ENCODE assay signal across 8 cellular contexts in genomic region chr9:121599186-121599871, GRCh38. TPM values are rescaled to one million over a fixed set of nuclear protein-coding genes. Genes with fewer than 3 reads are reported as not detected.
DNase-seq lines count a peak whose midpoint lies in the region; ATAC-seq, FAIRE-seq and TF ChIP-seq lines count a peak whose summit lies in the region.

No MANE protein-coding gene starts in this region.

- CTCF ChIA-PET in OCI-LY7 (lab: Charles Lee; ENCODE audit: unreplicated experiment): no interaction called here

- no peak for FAIRE-seq in GM12891 (lab: Jason Lieb, UNC)

- POLR2A ChIA-PET in OCI-LY7 (lab: Charles Lee): no interaction called here

- H3K4me1 ChIP-seq in heart right ventricle (peaks cover 7 to 67% (median 40%) of the 10 kb centered on the region in 9 donors), psoas muscle (peaks cover 40% of the 10 kb centered on the region), OCI-LY7 (ENCODE audit: insufficient read depth, low read length, poor library complexity, severe bottlenecking) (no peaks in the 10 kb centered on the region)

- H3K27me3 ChIP-seq in heart right ventricle: peaks cover 0 to 43% (median 0%) of the 10 kb centered on the region in 7 donors
- no peaks in the 10 kb centered on the region for H3K27me3 ChIP-seq in psoas muscle (ENCODE audit: insufficient read depth in 3 of 3, low read length in 2 of 3)

- no peak overlapping the region for H3K4me2 ChIP-seq in OCI-LY7 (ENCODE audit: low read length)

- no peak for TF ChIP-seq POLR2A in GM12891 (IDR thresholded peaks at IDR 0.05; ENCODE audit: low read depth, low read length)

- BruUV-seq in OCI-LY7 (replicated peaks; lab: Mats Ljungman, UMichigan): no TSS peak

- ATAC-seq in heart right ventricle (peak; percentile 77 to 89 (median 86)), psoas muscle (peak; percentile 81 to 89 (median 86)), GM21723 (IDR thresholded peaks at IDR 0.05; ENCODE audit: unreplicated experiment) (no peak)

- no peaks in the 10 kb centered on the region for H3K36me3 ChIP-seq in heart right ventricle
- H3K36me3 ChIP-seq in psoas muscle (ENCODE audit: insufficient read depth in 1 of 2, low read depth in 1 of 2): no peaks in the 10 kb centered on the region
- no peaks in the 10 kb centered on the region for H3K36me3 ChIP-seq in OCI-LY7 (ENCODE audit: insufficient read depth, low read length)

- DNase-seq in GM12891 (ENCODE audit: insufficient read length, low spot score) (peak; percentile 47), SW480 (ENCODE audit: low spot score) (peak; percentile 44), heart right ventricle (peak; percentile 78 to 82), psoas muscle (peak; percentile 88 to 93), T-helper 9 cell (no peak), OCI-LY7 (ENCODE audit: low spot score) (no peak)
- DNase-seq in activated CD8-positive, alpha-beta memory T cell treated with anti-CD3 and anti-CD28 coated beads, Interleukin-2, amount 50 U/mL, for 4 hours: no peak

- H2AFZ ChIP-seq in OCI-LY7 (ENCODE audit: low read length): no peak overlapping the region

- H4K20me1 ChIP-seq in OCI-LY7 (ENCODE audit: insufficient read depth, low read length): no peaks in the 10 kb centered on the region

- peaks cover 0 to 11% (median 0%) of the 10 kb centered on the region in 11 donors for H3K9me3 ChIP-seq in heart right ventricle
- no peaks in the 10 kb centered on the region for H3K9me3 ChIP-seq in psoas muscle
- no peaks in the 10 kb centered on the region for H3K9me3 ChIP-seq in OCI-LY7 (ENCODE audit: low read length)

- no peaks in the 10 kb centered on the region for H3K79me2 ChIP-seq in OCI-LY7 (ENCODE audit: insufficient read depth, low read depth, low read length)

- intact Hi-C loops in heart right ventricle (cut with DNase I) (loop anchor here in 4 of 10 donors (2.0 to 5.0 kb wide), 4 partner anchors 37 to 52 kb away; no protein-coding TSS in a partner anchor), psoas muscle (cut with DNase I) (loop anchor here (5.0 kb wide), 2 partner anchors 42 to 47 kb away; no protein-coding TSS in a partner anchor), OCI-LY7 (cut with micrococcal nuclease; ENCODE audit: unreplicated experiment) (no loop called here)

- H3K9me2 ChIP-seq in OCI-LY7 (ENCODE audit: insufficient read depth, low read length): no peaks in the 10 kb centered on the region

- 1% methylated on average over 61 to 80 of the region's 80 CpGs for WGBS in heart right ventricle, 2 donors
- 0 to 1% (median 0%) methylated on average over 45 to 80 of the region's 80 CpGs for WGBS in psoas muscle, 3 donors

- peak overlapping the region; percentile 84 to 96 (median 90) for H3K27ac ChIP-seq in heart right ventricle
- peak overlapping the region; percentile 98 for H3K27ac ChIP-seq in psoas muscle
- no peak overlapping the region for H3K27ac ChIP-seq in OCI-LY7 (ENCODE audit: low read depth, low read length, poor library complexity, severe bottlenecking)

- TF ChIP-seq CTCF in heart right ventricle (IDR thresholded peaks at IDR 0.05) (no peak), psoas muscle (IDR thresholded peaks at IDR 0.05) (no peak), OCI-LY7 (conservative IDR thresholded peaks at IDR 0.05; ENCODE audit: low read length) (no peak)

- H3K4me3 ChIP-seq in heart right ventricle: peak overlapping the region; percentile 66 to 90 (median 76)
- peak overlapping the region; percentile 86 for H3K4me3 ChIP-seq in psoas muscle
- H3K4me3 ChIP-seq in OCI-LY7 (ENCODE audit: low read depth, low read length, poor library complexity, severe bottlenecking): no peak overlapping the region

TF ChIP-seq in GM12891, 5 proteins besides CTCF, POLR2A, EP300 and RAD21:
- no peak for TF ChIP-seq POLR2AphosphoS5 (IDR thresholded peaks at IDR 0.05; ENCODE audit: low read depth, low read length)
- no peak for TF ChIP-seq PAX5 (IDR thresholded peaks at IDR 0.05; ENCODE audit: insufficient read depth, low read length, severe bottlenecking)
- TF ChIP-seq POU2F2 (IDR thresholded peaks at IDR 0.05; ENCODE audit: low read depth, low read length): no peak
- no peak for TF ChIP-seq SPI1 (IDR thresholded peaks at IDR 0.05; ENCODE audit: low read depth, low read length)
- no peak for TF ChIP-seq TAF1 (IDR thresholded peaks at IDR 0.05; ENCODE audit: low read depth, low read length)

RNA-seq across cellular contexts. Expression of gene DAB2IP, which starts 52.1 kb away (rescaled TPM):
- polyA plus RNA-seq in GM12891 (2012; ENCODE audit: low read depth, missing spikeins): 0.33 TPM
- total RNA-seq in heart right ventricle (10 to 100 TPM; 48.1 to 71.1 (median 56.5) TPM), psoas muscle (10 to 100 TPM; 33.4 to 66.2 (median 50.7) TPM), OCI-LY7 (2022) (11.1 and 11.2 TPM in 2 replicates)
- polyA plus RNA-seq in heart right ventricle (10 to 100 TPM; 18.1 to 36.5 TPM), psoas muscle (10 to 100 TPM; 14.1 to 18.7 (median 14.4) TPM)
- 2.9 and 3.9 TPM in 2 replicates for total RNA-seq in OCI-LY7 (2014; rRNA removed; shearing (Covaris generic))

Comparison
In these comparisons a context has a peak if more than half of its experiments do, and no peak if none do; other contexts are left out.
1. DNase-seq: peak in GM12891 (single experiment), SW480 (single experiment), heart right ventricle (2 of 2) and psoas muscle (2 of 2); none in T-helper 9 cell (single experiment), OCI-LY7 (single experiment) and activated CD8-positive, alpha-beta memory T cell treated with anti-CD3 and anti-CD28 coated beads, Interleukin-2, amount 50 U/mL, for 4 hours (single experiment).